In genomic region chr12:27547592-27547991, GRCh38 we compare ENCODE assay signal across 17 cellular contexts.
"Had no signal": no experiment of that assay in that cellular context is flagged by ENCODE, and none has a peak within 500 bp of the region (broad histone marks: within the 10 kb centered on the region; RNA-seq: fewer than 3 reads in every experiment).

No MANE protein-coding gene starts in this region.

- DNase-seq: activated B cell treated with CpG ODN at 0.5 μM for 24 hours; activated CD4-positive, alpha-beta T cell treated with anti-CD3 and anti-CD28 coated beads, Interleukin-2, amount 10 ng/mL, durations not matched to agents 7 days and 5 days; activated CD8-positive, alpha-beta memory T cell treated with anti-CD3 and anti-CD28 coated beads, Interleukin-2, amount 50 U/mL, for 48 hours; activated naive CD4-positive, alpha-beta T cell; activated naive CD8-positive, alpha-beta T cell treated with anti-CD3 and anti-CD28 coated beads, Interleukin-2, amount 10 ng/mL, durations not matched to agents 7 days and 5 days; effector memory CD8-positive, alpha-beta T cell; foreskin melanocyte; head of caudate nucleus; mesendoderm; nephron progenitor cell; occipital lobe; psoas muscle; sigmoid colon; stimulated activated CD4-positive, alpha-beta T cell treated with anti-CD3 and anti-CD28 coated beads, Interleukin-1b, Interleukin-23, amount 100 ng/mL, for 48 hours; stimulated activated naive CD8-positive, alpha-beta T cell treated with anti-CD3 and anti-CD28 coated beads, Interleukin-15, amount 100 ng/mL, for 72 hours; upper lobe of right lung had no signal

- H3K9me3 ChIP-seq: psoas muscle, sigmoid colon, upper lobe of right lung had no signal

- H3K27me3 ChIP-seq: sigmoid colon, upper lobe of right lung had no signal

- H3K27ac ChIP-seq: psoas muscle, upper lobe of right lung had no signal

- H3K36me3 ChIP-seq: sigmoid colon, upper lobe of right lung had no signal

- H3K4me3 ChIP-seq: psoas muscle, sigmoid colon, upper lobe of right lung had no signal

- FAIRE-seq: bronchial epithelial cell had no signal

- ATAC-seq: effector memory CD8-positive, alpha-beta T cell; psoas muscle; stimulated activated naive CD8-positive, alpha-beta T cell treated with anti-CD3 and anti-CD28 coated beads, Interleukin-15, amount 100 ng/mL, for 72 hours; upper lobe of right lung had no signal
